In genomic region chr18:44687421-44687820, GRCh38 we compare ENCODE assay signal across 16 cellular contexts.
"Had no signal": no experiment of that assay in that cellular context is flagged by ENCODE, and none has a peak within 500 bp of the region (broad histone marks: within the 10 kb centered on the region; RNA-seq: fewer than 3 reads in every experiment).

No MANE protein-coding gene starts in this region.

- H3K36me3 ChIP-seq: breast epithelium, lower lobe of right lung, transverse colon had no signal

- H3K9me3 Mint-ChIP-seq: activated naive CD8-positive, alpha-beta T cell treated with anti-CD3 and anti-CD28 coated beads, Interleukin-2, amount 10 ng/mL, durations not matched to agents 7 days and 5 days; dendritic cell treated with granulocyte-macrophage colony-stimulating factor and Interleukin-4, amounts not matched to agents 40 ng/mL and 50 ng/mL, for 4 days; naive B cell; T-helper 2 cell treated with Interferon-gamma antibody and Interleukin-4, amounts not matched to agents 5 μg/mL and 100 μg/mL, for 36 hours had no signal

- H3K9me3 ChIP-seq: breast epithelium, lower lobe of right lung, transverse colon had no signal

- H3K36me3 Mint-ChIP-seq: activated naive CD8-positive, alpha-beta T cell treated with anti-CD3 and anti-CD28 coated beads, Interleukin-2, amount 10 ng/mL, durations not matched to agents 7 days and 5 days had no signal

- H3K27ac Mint-ChIP-seq: activated CD4-positive, alpha-beta T cell treated with anti-CD3 and anti-CD28 coated beads, Interleukin-2, amount 10 ng/mL, durations not matched to agents 24 days and 14 days; activated naive CD8-positive, alpha-beta T cell treated with anti-CD3 and anti-CD28 coated beads, Interleukin-2, amount 10 ng/mL, durations not matched to agents 7 days and 5 days; dendritic cell treated with granulocyte-macrophage colony-stimulating factor and Interleukin-4, amounts not matched to agents 40 ng/mL and 50 ng/mL, for 4 days; T-helper 2 cell treated with Interferon-gamma antibody and Interleukin-4, amounts not matched to agents 5 μg/mL and 100 μg/mL, for 36 hours had no signal

- H3K4me3 Mint-ChIP-seq: activated CD4-positive, alpha-beta T cell treated with anti-CD3 and anti-CD28 coated beads, Interleukin-2, amount 10 ng/mL, durations not matched to agents 24 days and 14 days; activated naive CD8-positive, alpha-beta T cell treated with anti-CD3 and anti-CD28 coated beads, Interleukin-2, amount 10 ng/mL, durations not matched to agents 7 days and 5 days; dendritic cell treated with granulocyte-macrophage colony-stimulating factor and Interleukin-4, amounts not matched to agents 40 ng/mL and 50 ng/mL, for 4 days; T-helper 2 cell treated with Interferon-gamma antibody and Interleukin-4, amounts not matched to agents 5 μg/mL and 100 μg/mL, for 36 hours had no signal

- ATAC-seq: left colon; lower lobe of right lung; stimulated activated naive CD8-positive, alpha-beta T cell treated with anti-CD3 and anti-CD28 coated beads, Interleukin-15, Interleukin-2, amounts not matched to agents 100 U/mL and 50 U/mL, for 24 hours had no signal

- H3K27me3 Mint-ChIP-seq: naive B cell had no signal

- DNase-seq: activated CD4-positive, alpha-beta T cell treated with anti-CD3 and anti-CD28 coated beads, Interleukin-2, amount 10 ng/mL, durations not matched to agents 24 days and 14 days; activated CD4-positive, CD25-positive, alpha-beta regulatory T cell; activated CD8-positive, alpha-beta memory T cell treated with anti-CD3 and anti-CD28 coated beads, Interleukin-2, amount 50 U/mL, for 48 hours; activated gamma-delta T cell treated with Interleukin-2 at 50 U/mL for 16 hours; activated naive CD8-positive, alpha-beta T cell treated with anti-CD3 and anti-CD28 coated beads, Interleukin-2, amount 10 ng/mL, durations not matched to agents 7 days and 5 days; aorta; cerebellar nuclear complex; effector memory CD4-positive, alpha-beta T cell; left colon; lower lobe of right lung; naive B cell; stimulated activated naive CD8-positive, alpha-beta T cell treated with anti-CD3 and anti-CD28 coated beads, Interleukin-15, Interleukin-2, amounts not matched to agents 100 U/mL and 50 U/mL, for 24 hours; transverse colon had no signal

- H3K4me3 ChIP-seq: breast epithelium, lower lobe of right lung, transverse colon had no signal

- H3K4me1 ChIP-seq: breast epithelium had no signal

- H3K27me3 ChIP-seq: breast epithelium, transverse colon had no signal

- H3K27ac ChIP-seq: lower lobe of right lung, transverse colon had no signal
